ENCODE assay signal across 12 cellular contexts in the genomic region with DNA sequence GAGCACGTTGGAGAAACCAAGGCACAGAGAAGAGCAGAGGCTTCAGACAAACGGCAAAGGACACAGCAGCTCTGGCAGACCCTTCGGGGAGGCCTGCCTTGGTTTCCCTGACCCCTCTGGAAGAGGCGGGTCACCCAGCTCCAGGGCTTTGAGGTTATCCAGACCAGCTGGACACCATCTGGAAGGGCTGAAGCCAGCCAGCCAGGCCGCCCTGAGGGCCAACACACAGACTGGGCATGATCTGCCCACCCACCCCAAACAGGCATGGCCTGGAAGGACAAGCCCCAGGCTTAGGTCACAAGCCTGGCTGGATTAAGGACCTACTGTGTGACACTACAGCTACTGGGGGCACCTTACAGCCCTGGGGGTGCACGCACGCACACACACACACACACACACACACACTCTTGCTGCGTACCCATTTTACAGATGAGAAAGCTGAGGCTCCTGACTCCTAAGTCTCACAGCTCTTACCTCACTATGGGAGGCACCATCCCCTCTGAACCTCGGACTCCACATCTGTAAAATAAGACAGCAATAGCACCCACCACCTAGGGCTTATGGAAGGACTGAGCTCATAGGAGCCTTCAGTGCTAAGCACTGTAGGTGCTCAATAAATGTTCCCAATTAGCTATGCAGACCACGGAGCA. TPM values are rescaled to one million over a fixed set of nuclear protein-coding genes. Genes with fewer than 3 reads are reported as not detected.
A peak's percentile ranks its signal among the peaks of the same experiment; 100 is the strongest.
DNase-seq lines count a peak whose midpoint lies in the region; ATAC-seq and TF ChIP-seq lines count a peak whose summit lies in the region.
"Had no signal": no experiment of that assay in that cellular context is flagged by ENCODE, and none has a peak within 500 bp of the region (broad histone marks: within the 10 kb centered on the region; RNA-seq: fewer than 3 reads in every experiment).

No MANE protein-coding gene starts in this region.

- DNase-seq in coronary artery (ENCODE audit: low spot score) (no peak), substantia nigra (lab: John Stamatoyannopoulos, UW) (no peak), DMS53 (lab: John Stamatoyannopoulos, UW) (no peak), foreskin keratinocyte (no peak)
- DNase-seq: activated T-cell treated with anti-CD3 and anti-CD28 coated beads, Interleukin-2, amount 50 U/mL, for 48 hours; central memory CD4-positive, alpha-beta T cell; naive B cell; NCI-H2107 had no signal

- H3K36me3 ChIP-seq in HUES6 (ENCODE audit: control insufficient read depth, insufficient read depth, low read length) (peaks cover 3% of the 10 kb centered on the region; the same call in 1 of the 2 replicates), mesodermal cell (ENCODE audit: control insufficient read depth, insufficient read depth, low read length) (peaks cover 35% of the 10 kb centered on the region)

- 80 to 92% methylated on average over 7 to 9 of the region's 10 CpGs for WGBS in mesodermal cell (ENCODE audit: insufficient coverage in 2 of 2), 2 experiments

- TF ChIP-seq CTCF in coronary artery (IDR thresholded peaks at IDR 0.05) (no peak), foreskin keratinocyte (conservative IDR thresholded peaks at IDR 0.05) (no peak)

- H3K9ac ChIP-seq in HUES6 (ENCODE audit: low read length) = no peak overlapping the region

- H3K4me1 ChIP-seq in HUES6 (ENCODE audit: control insufficient read depth, insufficient read depth, low read length) (peaks cover 89% of the 10 kb centered on the region), mesodermal cell (ENCODE audit: control insufficient read depth, insufficient read depth, low read length, poor library complexity, severe bottlenecking) (peaks cover 89% of the 10 kb centered on the region), foreskin keratinocyte (no peaks in the 10 kb centered on the region)

- no peaks in the 10 kb centered on the region for H3K27me3 ChIP-seq in HUES6 (ENCODE audit: control insufficient read depth, insufficient read depth, low read length)
- peaks cover 24% of the 10 kb centered on the region for H3K27me3 ChIP-seq in foreskin keratinocyte

- H3K4me3 ChIP-seq in HUES6 (ENCODE audit: low read depth, low read length) (no peak overlapping the region), coronary artery (peak overlapping the region; percentile 64), mesodermal cell (ENCODE audit: extremely low read depth, insufficient read depth, low read length, poor library complexity, severe bottlenecking) (no peak overlapping the region)

- H3K9me3 ChIP-seq in HUES6 (ENCODE audit: control insufficient read depth, insufficient read depth, low read depth, low read length) = no peaks in the 10 kb centered on the region
- no peaks in the 10 kb centered on the region for H3K9me3 ChIP-seq in mesodermal cell (ENCODE audit: control insufficient read depth, low read length)

- no peak for ATAC-seq in HG03159 (IDR thresholded peaks at IDR 0.05; ENCODE audit: unreplicated experiment)
- no peak for ATAC-seq in GM21619 (IDR thresholded peaks at IDR 0.05; ENCODE audit: unreplicated experiment)
- ATAC-seq in foreskin keratinocyte = no peak

- H3K27ac ChIP-seq in HUES6 (ENCODE audit: low read depth, low read length) (peak overlapping the region; percentile 51; the same call in 1 of the 2 replicates), coronary artery (peak overlapping the region; percentile 79 to 98), mesodermal cell (ENCODE audit: low read depth, low read length, severe bottlenecking) (peak overlapping the region; percentile 93), substantia nigra (ENCODE audit: low read depth, low read length, poor library complexity, severe bottlenecking) (peak overlapping the region; percentile 96), foreskin keratinocyte (no peak overlapping the region)

RNA-seq across cellular contexts. Expression of a gene that starts 10.8 kb away (rescaled TPM):
- 443 TPM for polyA plus RNA-seq in mesodermal cell (2013, experiment 1 of 2)
- 298 TPM for polyA plus RNA-seq in mesodermal cell (2013, experiment 2 of 2)
- total RNA-seq in foreskin keratinocyte = 1.8 and 3.1 TPM in 2 replicates
- polyA plus RNA-seq in foreskin keratinocyte = 1.3 and 2.5 TPM in 2 replicates

RNA-seq across cellular contexts. Expression of a gene that starts 52.7 kb away (rescaled TPM):
- polyA plus RNA-seq in mesodermal cell (2013, experiment 1 of 2) = 2.0 TPM
- polyA plus RNA-seq in mesodermal cell (2013, experiment 2 of 2) = 3.0 TPM
- total RNA-seq in foreskin keratinocyte = not detected in 2 replicates
- polyA plus RNA-seq in foreskin keratinocyte = not detected in 2 replicates
